ENCODE assay signal across 8 cellular contexts in genomic region chrX:135707880-135708279, GRCh38. TPM values are rescaled to one million over a fixed set of nuclear protein-coding genes. Genes with fewer than 3 reads are reported as not detected.
DNase-seq lines count a peak whose midpoint lies in the region; ATAC-seq, FAIRE-seq and TF ChIP-seq lines count a peak whose summit lies in the region.

No MANE protein-coding gene starts in this region.

- intact Hi-C loops in cardiac septum (cut with DNase I), result no loop called here

- FAIRE-seq in HTR-8/SVneo (lab: Jason Lieb, UNC), result no peak

- DNase-seq in ELF-1 (ENCODE audit: low read depth, low spot score), result peak; percentile 85
- DNase-seq in islet precursor cell, result peak; percentile 56
- DNase-seq in cardiac septum (ENCODE audit: low spot score), result no peak
- no peak for DNase-seq in HTR-8/SVneo (ENCODE audit: insufficient read length, low spot score)

- ATAC-seq in HG02852 (IDR thresholded peaks at IDR 0.05; ENCODE audit: unreplicated experiment), result peak; percentile 48
- peak; percentile 84 for ATAC-seq in SK-N-SH treated with all-trans-retinoic acid at 6 μM for 48 hours
- no peak for ATAC-seq in GM19351 (IDR thresholded peaks at IDR 0.05; ENCODE audit: unreplicated experiment)
- no peak for ATAC-seq in HG03469 (IDR thresholded peaks at IDR 0.05; ENCODE audit: unreplicated experiment)

TF ChIP-seq in SK-N-SH treated with all-trans-retinoic acid at 6 μM for 48 hours, 23 proteins besides CTCF, POLR2A, EP300 and RAD21:
- TF ChIP-seq TCF4 (CRISPR knock-in tag; IDR thresholded peaks at IDR 0.05; ENCODE audit: borderline replicate concordance), result no peak
- TF ChIP-seq POU6F1 (CRISPR knock-in tag; IDR thresholded peaks at IDR 0.05; ENCODE audit: borderline replicate concordance, low read depth), result no peak
- no peak for TF ChIP-seq RARB (CRISPR knock-in tag; IDR thresholded peaks at IDR 0.05)
- no peak for TF ChIP-seq ZFP3 (CRISPR knock-in tag; IDR thresholded peaks at IDR 0.05)
- no peak for TF ChIP-seq GLIS3 (CRISPR knock-in tag; IDR thresholded peaks at IDR 0.05)
- TF ChIP-seq CSRNP3 (CRISPR knock-in tag; IDR thresholded peaks at IDR 0.05), result no peak
- no peak for TF ChIP-seq TOX (CRISPR knock-in tag; IDR thresholded peaks at IDR 0.05; ENCODE audit: borderline replicate concordance)
- no peak for TF ChIP-seq CREB5 (CRISPR knock-in tag; IDR thresholded peaks at IDR 0.05; ENCODE audit: low read depth)
- TF ChIP-seq ZC3H10 (CRISPR knock-in tag; IDR thresholded peaks at IDR 0.05), result no peak
TF ChIP-seq in SK-N-SH treated with all-trans-retinoic acid at 6 μM for 48 hours: peak in this region for 0.

RNA-seq across cellular contexts. Expression of gene CT45A1, which starts 5.6 kb away (rescaled TPM):
- total RNA-seq in cardiac septum, result not detected

Comparison
In these comparisons a context has a peak if more than half of its experiments do, and no peak if none do; other contexts are left out.
1. DNase-seq: peak in ELF-1 (single experiment) and islet precursor cell (single experiment); none in cardiac septum (single experiment) and HTR-8/SVneo (single experiment).
2. ATAC-seq: peak in HG02852 (single experiment) and SK-N-SH treated with all-trans-retinoic acid at 6 μM for 48 hours (single experiment); none in GM19351 (single experiment) and HG03469 (single experiment).